8 cellular contexts compared by ENCODE assay signal in genomic region chr4:78939667-78940008, GRCh38. TPM values are rescaled to one million over a fixed set of nuclear protein-coding genes. Genes with fewer than 3 reads are reported as not detected.
A peak's percentile ranks its signal among the peaks of the same experiment; 100 is the strongest.
DNase-seq lines count a peak whose midpoint lies in the region; ATAC-seq, FAIRE-seq and TF ChIP-seq lines count a peak whose summit lies in the region.

No MANE protein-coding gene starts in this region.

- H4K20me1 ChIP-seq in GM23338 (replicated peaks; ENCODE audit: insufficient read depth), result no peaks in the 10 kb centered on the region

- H2AFZ ChIP-seq in GM23338, result peak overlapping the region; percentile 23; the same call in 1 of the 2 replicates

- H3K27ac Mint-ChIP-seq in GM23338, result no peak overlapping the region
- H3K27ac Mint-ChIP-seq in endodermal cell, result no peak overlapping the region

- H3K9me3 Mint-ChIP-seq in GM23338 (no peaks in the 10 kb centered on the region), endodermal cell (no peaks in the 10 kb centered on the region)

- H3K4me1 Mint-ChIP-seq in GM23338 (peaks cover 37% of the 10 kb centered on the region), endodermal cell (peaks cover 27% of the 10 kb centered on the region)

- H3K9ac ChIP-seq in endodermal cell (ENCODE audit: extremely low read depth, low read length, poor library complexity, severe bottlenecking), result no peak overlapping the region

- intact Hi-C loops in pancreas (cut with DNase I), result no loop called here

- H3K36me3 ChIP-seq in GM23338 (ENCODE audit: insufficient read depth) (no peaks in the 10 kb centered on the region), endodermal cell (ENCODE audit: control insufficient read depth, insufficient read depth, low read length) (no peaks in the 10 kb centered on the region), pancreas (no peaks in the 10 kb centered on the region)

- H3K79me2 ChIP-seq in GM23338 (replicated peaks; ENCODE audit: insufficient read depth), result peaks cover 18% of the 10 kb centered on the region

- peak overlapping the region; percentile 76 for H3K4me3 Mint-ChIP-seq in GM23338
- peak overlapping the region; percentile 84 for H3K4me3 Mint-ChIP-seq in endodermal cell

- H3K27me3 ChIP-seq in GM23338 (ENCODE audit: insufficient read depth), result peaks cover 19% of the 10 kb centered on the region
- no peaks in the 10 kb centered on the region for H3K27me3 ChIP-seq in endodermal cell (ENCODE audit: control insufficient read depth, insufficient read depth, low read length, poor library complexity, severe bottlenecking)
- H3K27me3 ChIP-seq in pancreas, result no peaks in the 10 kb centered on the region

- ATAC-seq in GM18508 (IDR thresholded peaks at IDR 0.05; ENCODE audit: insufficient read depth, unreplicated experiment) (peak; percentile 6), GM23338 (peak; percentile 11; the same call in 2 of the 3 replicates), pancreas (peak in 3 of 4 donors; percentile 10 to 15 (median 15))

- peak overlapping the region; percentile 78 for H3K4me2 ChIP-seq in GM23338

- TF ChIP-seq CTCF in GM23338 (conservative IDR thresholded peaks at IDR 0.05; ENCODE audit: low read depth in 2 of 2) (no peak), endodermal cell (conservative IDR thresholded peaks at IDR 0.05) (no peak), pancreas (IDR thresholded peaks at IDR 0.05) (no peak)

- no peaks in the 10 kb centered on the region for H3K9me2 ChIP-seq in GM23338 (ENCODE audit: insufficient read depth)

- H3K36me3 Mint-ChIP-seq in GM23338 (ENCODE audit: low read depth), result no peaks in the 10 kb centered on the region
- H3K36me3 Mint-ChIP-seq in endodermal cell (ENCODE audit: low read depth), result peaks cover 9% of the 10 kb centered on the region

- H3F3A ChIP-seq in GM23338 (replicated peaks; ENCODE audit: low read depth), result no peaks in the 10 kb centered on the region

- H3K9me3 ChIP-seq in endodermal cell (ENCODE audit: control insufficient read depth, low read length), result no peaks in the 10 kb centered on the region
- no peaks in the 10 kb centered on the region for H3K9me3 ChIP-seq in pancreas

- FAIRE-seq in pancreas (lab: Jason Lieb, UNC), result no peak

- H3K27me3 Mint-ChIP-seq in GM23338 (ENCODE audit: insufficient read depth, low read depth, poor library complexity) (peaks cover 12% of the 10 kb centered on the region), endodermal cell (ENCODE audit: insufficient read depth) (peaks cover 24% of the 10 kb centered on the region)

- H3K4me1 ChIP-seq in GM23338 (ENCODE audit: insufficient read depth) (peaks cover 27% of the 10 kb centered on the region), endodermal cell (ENCODE audit: control insufficient read depth, insufficient read depth, low read length) (no peaks in the 10 kb centered on the region), pancreas (peaks cover 0 to 7% (median 0%) of the 10 kb centered on the region in 3 donors)

- WGBS in endodermal cell (ENCODE audit: insufficient coverage in 1 of 2, insufficient read length in 1 of 2), 2 experiments, result 0 to 6% methylated on average over 3 to 9 of the region's 9 CpGs
- 0 to 1% methylated on average over 9 of the region's 9 CpGs for WGBS in pancreas, 2 donors

- DNase-seq in GM23338 (ENCODE audit: low spot score) (no peak), NCI-H2227 treated with DMSO at 0.1 percent for 48 hours (lab: John Stamatoyannopoulos, UW) (peak; percentile 30), endodermal cell (no peak), pancreas (no peak), hypothalamus (lab: John Stamatoyannopoulos, UW) (no peak), RPMI8226 (no peak), COR-L47 (lab: John Stamatoyannopoulos, UW) (no peak)

- H3K27ac ChIP-seq in GM23338 (ENCODE audit: low read depth), result no peak overlapping the region
- no peak overlapping the region for H3K27ac ChIP-seq in endodermal cell (ENCODE audit: low read depth, low read length)
- H3K27ac ChIP-seq in pancreas, result peak overlapping the region in 1 of 4 donors; percentile 42

- peak overlapping the region; percentile 70 for H3K4me3 ChIP-seq in GM23338
- H3K4me3 ChIP-seq in endodermal cell (ENCODE audit: low read length), result peak overlapping the region; percentile 88
- peak overlapping the region; percentile 40 to 91 (median 80) for H3K4me3 ChIP-seq in pancreas

TF ChIP-seq in GM23338, 12 proteins besides CTCF, POLR2A, EP300 and RAD21:
- TF ChIP-seq NANOG (IDR thresholded peaks at IDR 0.05; ENCODE audit: borderline replicate concordance), result no peak
- no peak for TF ChIP-seq ZNF114 (CRISPR knock-in tag; IDR thresholded peaks at IDR 0.05)
- TF ChIP-seq STAT1 (IDR thresholded peaks at IDR 0.05; ENCODE audit: unreplicated experiment), result no peak
- no peak for TF ChIP-seq JUNB (IDR thresholded peaks at IDR 0.05; ENCODE audit: unreplicated experiment)
- no peak for TF ChIP-seq REST (IDR thresholded peaks at IDR 0.05; ENCODE audit: unreplicated experiment)
- no peak for TF ChIP-seq ZNF331 (CRISPR knock-in tag; IDR thresholded peaks at IDR 0.05; ENCODE audit: low read depth)
- no peak for TF ChIP-seq POLR2AphosphoS5 (IDR thresholded peaks at IDR 0.05; ENCODE audit: low read depth)
- no peak for TF ChIP-seq EZH2phosphoT487 (IDR thresholded peaks at IDR 0.05; ENCODE audit: unreplicated experiment)

RNA-seq across cellular contexts. Expression of gene PAQR3, which starts 0.4 kb away (rescaled TPM):
- total RNA-seq in GM23338 (2014; rRNA removed; shearing (Covaris generic)), result 36.3 and 37.3 TPM in 2 replicates
- polyA plus RNA-seq in GM23338 (2016; fragmentation: Nextera tagmentation; extraction: Ambion mirVana) (15.9 and 16.9 TPM in 2 replicates), pancreas (1 to 10 TPM in 1 of 2 donors, under 1 TPM in 1; 0.84 to 2.4 TPM)
- total RNA-seq in endodermal cell (10 to 100 TPM; 31.2 to 37.3 TPM), pancreas (1 to 10 TPM; 2.2 to 5.0 (median 3.1) TPM)
- polyA plus RNA-seq in endodermal cell (2013, experiment 1 of 2), result 37.0 TPM
- polyA plus RNA-seq in endodermal cell (2013, experiment 2 of 2), result 36.4 TPM
